ENCODE assay signal across 1 cellular context in the genomic region with DNA sequence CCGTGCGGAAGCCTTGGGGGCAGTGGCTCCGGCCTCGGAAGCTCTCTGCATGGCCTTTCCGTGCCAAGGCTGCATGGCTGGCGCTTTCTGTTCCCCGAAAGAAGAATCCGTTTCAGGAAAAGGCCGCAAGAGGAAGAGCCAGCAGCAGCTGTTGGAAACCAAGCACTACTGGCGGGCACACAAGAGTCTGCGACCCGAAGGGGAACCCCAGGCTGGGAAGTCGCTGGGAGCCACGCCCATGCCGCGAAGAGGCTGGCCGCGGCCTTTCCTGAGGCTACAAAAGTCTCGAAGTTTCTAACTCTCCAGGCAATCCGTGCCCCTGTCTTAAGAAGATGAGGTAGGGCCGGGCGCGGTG.
TF ChIP-seq lines count a peak whose summit lies in the region.

A gene (minus strand): TSS at position 191 of the 355 bp plus-strand sequence. CDS start 116 bp downstream, at position 75.

TF ChIP-seq in GM12878, 131 proteins besides CTCF, POLR2A, EP300 and RAD21 (continued from another document and continues in another):
- TF ChIP-seq, protein P1, sequence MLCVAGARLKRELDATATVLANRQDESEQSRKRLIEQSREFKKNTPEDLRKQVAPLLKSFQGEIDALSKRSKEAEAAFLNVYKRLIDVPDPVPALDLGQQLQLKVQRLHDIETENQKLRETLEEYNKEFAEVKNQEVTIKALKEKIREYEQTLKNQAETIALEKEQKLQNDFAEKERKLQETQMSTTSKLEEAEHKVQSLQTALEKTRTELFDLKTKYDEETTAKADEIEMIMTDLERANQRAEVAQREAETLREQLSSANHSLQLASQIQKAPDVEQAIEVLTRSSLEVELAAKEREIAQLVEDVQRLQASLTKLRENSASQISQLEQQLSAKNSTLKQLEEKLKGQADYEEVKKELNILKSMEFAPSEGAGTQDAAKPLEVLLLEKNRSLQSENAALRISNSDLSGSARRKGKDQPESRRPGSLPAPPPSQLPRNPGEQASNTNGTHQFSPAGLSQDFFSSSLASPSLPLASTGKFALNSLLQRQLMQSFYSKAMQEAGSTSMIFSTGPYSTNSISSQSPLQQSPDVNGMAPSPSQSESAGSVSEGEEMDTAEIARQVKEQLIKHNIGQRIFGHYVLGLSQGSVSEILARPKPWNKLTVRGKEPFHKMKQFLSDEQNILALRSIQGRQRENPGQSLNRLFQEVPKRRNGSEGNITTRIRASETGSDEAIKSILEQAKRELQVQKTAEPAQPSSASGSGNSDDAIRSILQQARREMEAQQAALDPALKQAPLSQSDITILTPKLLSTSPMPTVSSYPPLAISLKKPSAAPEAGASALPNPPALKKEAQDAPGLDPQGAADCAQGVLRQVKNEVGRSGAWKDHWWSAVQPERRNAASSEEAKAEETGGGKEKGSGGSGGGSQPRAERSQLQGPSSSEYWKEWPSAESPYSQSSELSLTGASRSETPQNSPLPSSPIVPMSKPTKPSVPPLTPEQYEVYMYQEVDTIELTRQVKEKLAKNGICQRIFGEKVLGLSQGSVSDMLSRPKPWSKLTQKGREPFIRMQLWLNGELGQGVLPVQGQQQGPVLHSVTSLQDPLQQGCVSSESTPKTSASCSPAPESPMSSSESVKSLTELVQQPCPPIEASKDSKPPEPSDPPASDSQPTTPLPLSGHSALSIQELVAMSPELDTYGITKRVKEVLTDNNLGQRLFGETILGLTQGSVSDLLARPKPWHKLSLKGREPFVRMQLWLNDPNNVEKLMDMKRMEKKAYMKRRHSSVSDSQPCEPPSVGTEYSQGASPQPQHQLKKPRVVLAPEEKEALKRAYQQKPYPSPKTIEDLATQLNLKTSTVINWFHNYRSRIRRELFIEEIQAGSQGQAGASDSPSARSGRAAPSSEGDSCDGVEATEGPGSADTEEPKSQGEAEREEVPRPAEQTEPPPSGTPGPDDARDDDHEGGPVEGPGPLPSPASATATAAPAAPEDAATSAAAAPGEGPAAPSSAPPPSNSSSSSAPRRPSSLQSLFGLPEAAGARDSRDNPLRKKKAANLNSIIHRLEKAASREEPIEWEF (IDR thresholded peaks at IDR 0.05; ENCODE audit: insufficient replicate concordance, low read depth, low read length) = no peak
- TF ChIP-seq CBFB (IDR thresholded peaks at IDR 0.05; ENCODE audit: low read depth) (peak; percentile 69; the same call in 1 of the 2 replicates), CHD4 (IDR thresholded peaks at IDR 0.05) (no peak), NFIC (IDR thresholded peaks at IDR 0.05; ENCODE audit: low read depth, low read length) (0 out of 2 replicates have a peak, but pooled peaks have one; percentile 22), CBX5 (IDR thresholded peaks at IDR 0.05; ENCODE audit: low read depth) (0 out of 2 replicates have a peak, but pooled peaks have one; percentile 25), ETV6 (conservative IDR thresholded peaks at IDR 0.05 in 1 of 2, IDR thresholded peaks at IDR 0.05 in 1 of 2; ENCODE audit: borderline replicate concordance in 1 of 2, low read depth in 1 of 2) (no peak; a peak in 1 of 4 replicates), RELA (IDR thresholded peaks at IDR 0.05; ENCODE audit: borderline replicate concordance, partially characterized antibody) (peak; percentile 51), IKZF2 (IDR thresholded peaks at IDR 0.05) (peak; percentile 79 to 84), MXI1 (IDR thresholded peaks at IDR 0.05; ENCODE audit: low read depth, low read length) (0 out of 2 replicates have a peak, but pooled peaks have one; percentile 22), CHD2 (IDR thresholded peaks at IDR 0.05; ENCODE audit: borderline replicate concordance, low read depth, low read length) (no peak), STAT1 (conservative IDR thresholded peaks at IDR 0.05) (no peak), RUNX3 (IDR thresholded peaks at IDR 0.05; ENCODE audit: low read length) (peak; percentile 61), IKZF1 (conservative IDR thresholded peaks at IDR 0.05) (peak; percentile 95), TAF1 (IDR thresholded peaks at IDR 0.05; ENCODE audit: borderline replicate concordance, low read depth, low read length) (peak; percentile 78; the same call in 1 of the 2 replicates), IRF4 (IDR thresholded peaks at IDR 0.05; ENCODE audit: low read depth, low read length) (no peak), TARDBP (IDR thresholded peaks at IDR 0.05; ENCODE audit: borderline replicate concordance) (peak; percentile 39; the same call in 1 of the 2 replicates), RB1 (IDR thresholded peaks at IDR 0.05; ENCODE audit: borderline replicate concordance) (peak; percentile 85; the same call in 1 of the 2 replicates), KDM1A (IDR thresholded peaks at IDR 0.05; ENCODE audit: borderline replicate concordance) (no peak), ZSCAN29 (IDR thresholded peaks at IDR 0.05) (no peak), BHLHE40 (IDR thresholded peaks at IDR 0.05; ENCODE audit: borderline replicate concordance in 1 of 2, low read depth in 2 of 2, low read length in 1 of 2) (0 out of 4 replicates have a peak, but pooled peaks of 1 of the 2 experiments have one; percentile 23), DPF2 (IDR thresholded peaks at IDR 0.05) (peak; percentile 59; the same call in 1 of the 2 replicates), FOXM1 (IDR thresholded peaks at IDR 0.05; ENCODE audit: low read depth, low read length) (0 out of 2 replicates have a peak, but pooled peaks have one; percentile 8), TCF12 (IDR thresholded peaks at IDR 0.05; ENCODE audit: low read depth, low read length) (peak; percentile 21; the same call in 1 of the 2 replicates), POLR2AphosphoS5 (IDR thresholded peaks at IDR 0.05; ENCODE audit: low read length) (peak; percentile 84), SP1 (IDR thresholded peaks at IDR 0.05; ENCODE audit: low read depth, low read length) (no peak), EED (IDR thresholded peaks at IDR 0.05; ENCODE audit: low read depth) (peak; percentile 93), TCF3 (IDR thresholded peaks at IDR 0.05; ENCODE audit: borderline replicate concordance, insufficient read depth, low read depth, low read length) (peak; percentile 76; the same call in 1 of the 2 replicates), SMAD5 (IDR thresholded peaks at IDR 0.05; ENCODE audit: low read depth) (peak; percentile 59; the same call in 1 of the 2 replicates), POU2F2 (IDR thresholded peaks at IDR 0.05; ENCODE audit: borderline replicate concordance, low read depth, low read length) (peak; percentile 33; the same call in 1 of the 3 replicates), NBN (IDR thresholded peaks at IDR 0.05) (0 out of 2 replicates have a peak, but pooled peaks have one; percentile 59)
- TF ChIP-seq, protein P2, sequence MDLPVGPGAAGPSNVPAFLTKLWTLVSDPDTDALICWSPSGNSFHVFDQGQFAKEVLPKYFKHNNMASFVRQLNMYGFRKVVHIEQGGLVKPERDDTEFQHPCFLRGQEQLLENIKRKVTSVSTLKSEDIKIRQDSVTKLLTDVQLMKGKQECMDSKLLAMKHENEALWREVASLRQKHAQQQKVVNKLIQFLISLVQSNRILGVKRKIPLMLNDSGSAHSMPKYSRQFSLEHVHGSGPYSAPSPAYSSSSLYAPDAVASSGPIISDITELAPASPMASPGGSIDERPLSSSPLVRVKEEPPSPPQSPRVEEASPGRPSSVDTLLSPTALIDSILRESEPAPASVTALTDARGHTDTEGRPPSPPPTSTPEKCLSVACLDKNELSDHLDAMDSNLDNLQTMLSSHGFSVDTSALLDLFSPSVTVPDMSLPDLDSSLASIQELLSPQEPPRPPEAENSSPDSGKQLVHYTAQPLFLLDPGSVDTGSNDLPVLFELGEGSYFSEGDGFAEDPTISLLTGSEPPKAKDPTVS (IDR thresholded peaks at IDR 0.05; ENCODE audit: low read depth, low read length) = peak; percentile 91
- TF ChIP-seq, protein P3, sequence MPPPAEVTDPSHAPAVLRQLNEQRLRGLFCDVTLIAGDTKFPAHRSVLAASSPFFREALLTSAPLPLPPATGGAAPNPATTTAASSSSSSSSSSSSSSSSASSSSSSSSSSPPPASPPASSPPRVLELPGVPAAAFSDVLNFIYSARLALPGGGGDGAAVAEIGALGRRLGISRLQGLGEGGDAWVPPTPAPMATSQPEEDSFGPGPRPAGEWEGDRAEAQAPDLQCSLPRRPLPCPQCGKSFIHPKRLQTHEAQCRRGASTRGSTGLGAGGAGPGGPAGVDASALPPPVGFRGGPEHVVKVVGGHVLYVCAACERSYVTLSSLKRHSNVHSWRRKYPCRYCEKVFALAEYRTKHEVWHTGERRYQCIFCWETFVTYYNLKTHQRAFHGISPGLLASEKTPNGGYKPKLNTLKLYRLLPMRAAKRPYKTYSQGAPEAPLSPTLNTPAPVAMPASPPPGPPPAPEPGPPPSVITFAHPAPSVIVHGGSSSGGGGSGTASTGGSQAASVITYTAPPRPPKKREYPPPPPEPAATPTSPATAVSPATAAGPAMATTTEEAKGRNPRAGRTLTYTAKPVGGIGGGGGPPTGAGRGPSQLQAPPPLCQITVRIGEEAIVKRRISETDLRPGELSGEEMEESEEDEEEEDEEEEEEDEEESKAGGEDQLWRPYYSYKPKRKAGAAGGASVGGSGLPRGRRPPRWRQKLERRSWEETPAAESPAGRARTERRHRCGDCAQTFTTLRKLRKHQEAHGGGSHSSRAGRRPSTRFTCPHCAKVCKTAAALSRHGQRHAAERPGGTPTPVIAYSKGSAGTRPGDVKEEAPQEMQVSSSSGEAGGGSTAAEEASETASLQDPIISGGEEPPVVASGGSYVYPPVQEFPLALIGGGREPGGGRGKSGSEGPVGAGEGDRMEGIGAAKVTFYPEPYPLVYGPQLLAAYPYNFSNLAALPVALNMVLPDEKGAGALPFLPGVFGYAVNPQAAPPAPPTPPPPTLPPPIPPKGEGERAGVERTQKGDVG (CRISPR knock-in tag; IDR thresholded peaks at IDR 0.05) = no peak
- TF ChIP-seq, protein P4, sequence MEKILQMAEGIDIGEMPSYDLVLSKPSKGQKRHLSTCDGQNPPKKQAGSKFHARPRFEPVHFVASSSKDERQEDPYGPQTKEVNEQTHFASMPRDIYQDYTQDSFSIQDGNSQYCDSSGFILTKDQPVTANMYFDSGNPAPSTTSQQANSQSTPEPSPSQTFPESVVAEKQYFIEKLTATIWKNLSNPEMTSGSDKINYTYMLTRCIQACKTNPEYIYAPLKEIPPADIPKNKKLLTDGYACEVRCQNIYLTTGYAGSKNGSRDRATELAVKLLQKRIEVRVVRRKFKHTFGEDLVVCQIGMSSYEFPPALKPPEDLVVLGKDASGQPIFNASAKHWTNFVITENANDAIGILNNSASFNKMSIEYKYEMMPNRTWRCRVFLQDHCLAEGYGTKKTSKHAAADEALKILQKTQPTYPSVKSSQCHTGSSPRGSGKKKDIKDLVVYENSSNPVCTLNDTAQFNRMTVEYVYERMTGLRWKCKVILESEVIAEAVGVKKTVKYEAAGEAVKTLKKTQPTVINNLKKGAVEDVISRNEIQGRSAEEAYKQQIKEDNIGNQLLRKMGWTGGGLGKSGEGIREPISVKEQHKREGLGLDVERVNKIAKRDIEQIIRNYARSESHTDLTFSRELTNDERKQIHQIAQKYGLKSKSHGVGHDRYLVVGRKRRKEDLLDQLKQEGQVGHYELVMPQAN (conservative IDR thresholded peaks at IDR 0.05) = peak; percentile 53; the same call in 1 of the 2 replicates
- TF ChIP-seq, protein P5, sequence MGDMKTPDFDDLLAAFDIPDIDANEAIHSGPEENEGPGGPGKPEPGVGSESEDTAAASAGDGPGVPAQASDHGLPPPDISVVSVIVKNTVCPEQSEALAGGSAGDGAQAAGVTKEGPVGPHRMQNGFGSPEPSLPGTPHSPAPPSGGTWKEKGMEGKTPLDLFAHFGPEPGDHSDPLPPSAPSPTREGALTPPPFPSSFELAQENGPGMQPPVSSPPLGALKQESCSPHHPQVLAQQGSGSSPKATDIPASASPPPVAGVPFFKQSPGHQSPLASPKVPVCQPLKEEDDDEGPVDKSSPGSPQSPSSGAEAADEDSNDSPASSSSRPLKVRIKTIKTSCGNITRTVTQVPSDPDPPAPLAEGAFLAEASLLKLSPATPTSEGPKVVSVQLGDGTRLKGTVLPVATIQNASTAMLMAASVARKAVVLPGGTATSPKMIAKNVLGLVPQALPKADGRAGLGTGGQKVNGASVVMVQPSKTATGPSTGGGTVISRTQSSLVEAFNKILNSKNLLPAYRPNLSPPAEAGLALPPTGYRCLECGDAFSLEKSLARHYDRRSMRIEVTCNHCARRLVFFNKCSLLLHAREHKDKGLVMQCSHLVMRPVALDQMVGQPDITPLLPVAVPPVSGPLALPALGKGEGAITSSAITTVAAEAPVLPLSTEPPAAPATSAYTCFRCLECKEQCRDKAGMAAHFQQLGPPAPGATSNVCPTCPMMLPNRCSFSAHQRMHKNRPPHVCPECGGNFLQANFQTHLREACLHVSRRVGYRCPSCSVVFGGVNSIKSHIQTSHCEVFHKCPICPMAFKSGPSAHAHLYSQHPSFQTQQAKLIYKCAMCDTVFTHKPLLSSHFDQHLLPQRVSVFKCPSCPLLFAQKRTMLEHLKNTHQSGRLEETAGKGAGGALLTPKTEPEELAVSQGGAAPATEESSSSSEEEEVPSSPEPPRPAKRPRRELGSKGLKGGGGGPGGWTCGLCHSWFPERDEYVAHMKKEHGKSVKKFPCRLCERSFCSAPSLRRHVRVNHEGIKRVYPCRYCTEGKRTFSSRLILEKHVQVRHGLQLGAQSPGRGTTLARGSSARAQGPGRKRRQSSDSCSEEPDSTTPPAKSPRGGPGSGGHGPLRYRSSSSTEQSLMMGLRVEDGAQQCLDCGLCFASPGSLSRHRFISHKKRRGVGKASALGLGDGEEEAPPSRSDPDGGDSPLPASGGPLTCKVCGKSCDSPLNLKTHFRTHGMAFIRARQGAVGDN (IDR thresholded peaks at IDR 0.05) = peak; percentile 68; the same call in 1 of the 2 replicates
- TF ChIP-seq, protein P6, sequence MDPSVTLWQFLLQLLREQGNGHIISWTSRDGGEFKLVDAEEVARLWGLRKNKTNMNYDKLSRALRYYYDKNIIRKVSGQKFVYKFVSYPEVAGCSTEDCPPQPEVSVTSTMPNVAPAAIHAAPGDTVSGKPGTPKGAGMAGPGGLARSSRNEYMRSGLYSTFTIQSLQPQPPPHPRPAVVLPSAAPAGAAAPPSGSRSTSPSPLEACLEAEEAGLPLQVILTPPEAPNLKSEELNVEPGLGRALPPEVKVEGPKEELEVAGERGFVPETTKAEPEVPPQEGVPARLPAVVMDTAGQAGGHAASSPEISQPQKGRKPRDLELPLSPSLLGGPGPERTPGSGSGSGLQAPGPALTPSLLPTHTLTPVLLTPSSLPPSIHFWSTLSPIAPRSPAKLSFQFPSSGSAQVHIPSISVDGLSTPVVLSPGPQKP (IDR thresholded peaks at IDR 0.05; ENCODE audit: low read depth, low read length) = no peak
- TF ChIP-seq, protein P7, sequence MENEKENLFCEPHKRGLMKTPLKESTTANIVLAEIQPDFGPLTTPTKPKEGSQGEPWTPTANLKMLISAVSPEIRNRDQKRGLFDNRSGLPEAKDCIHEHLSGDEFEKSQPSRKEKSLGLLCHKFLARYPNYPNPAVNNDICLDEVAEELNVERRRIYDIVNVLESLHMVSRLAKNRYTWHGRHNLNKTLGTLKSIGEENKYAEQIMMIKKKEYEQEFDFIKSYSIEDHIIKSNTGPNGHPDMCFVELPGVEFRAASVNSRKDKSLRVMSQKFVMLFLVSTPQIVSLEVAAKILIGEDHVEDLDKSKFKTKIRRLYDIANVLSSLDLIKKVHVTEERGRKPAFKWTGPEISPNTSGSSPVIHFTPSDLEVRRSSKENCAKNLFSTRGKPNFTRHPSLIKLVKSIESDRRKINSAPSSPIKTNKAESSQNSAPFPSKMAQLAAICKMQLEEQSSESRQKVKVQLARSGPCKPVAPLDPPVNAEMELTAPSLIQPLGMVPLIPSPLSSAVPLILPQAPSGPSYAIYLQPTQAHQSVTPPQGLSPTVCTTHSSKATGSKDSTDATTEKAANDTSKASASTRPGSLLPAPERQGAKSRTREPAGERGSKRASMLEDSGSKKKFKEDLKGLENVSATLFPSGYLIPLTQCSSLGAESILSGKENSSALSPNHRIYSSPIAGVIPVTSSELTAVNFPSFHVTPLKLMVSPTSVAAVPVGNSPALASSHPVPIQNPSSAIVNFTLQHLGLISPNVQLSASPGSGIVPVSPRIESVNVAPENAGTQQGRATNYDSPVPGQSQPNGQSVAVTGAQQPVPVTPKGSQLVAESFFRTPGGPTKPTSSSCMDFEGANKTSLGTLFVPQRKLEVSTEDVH (IDR thresholded peaks at IDR 0.05; ENCODE audit: low read depth, partially characterized antibody) = peak; percentile 59
